10 cellular contexts compared by ENCODE assay signal in genomic region chr3:64214697-64215018, GRCh38. TPM values are rescaled to one million over a fixed set of nuclear protein-coding genes. Genes with fewer than 3 reads are reported as not detected.
DNase-seq lines count a peak whose midpoint lies in the region; ATAC-seq and TF ChIP-seq lines count a peak whose summit lies in the region.
"Had no signal": no experiment of that assay in that cellular context is flagged by ENCODE, and none has a peak within 500 bp of the region (broad histone marks: within the 10 kb centered on the region; RNA-seq: fewer than 3 reads in every experiment).

No MANE protein-coding gene starts in this region.

- no peak overlapping the region for H3K9ac ChIP-seq in neural cell (ENCODE audit: low read length)

- H3K36me3 ChIP-seq in Peyer's patch: no peaks in the 10 kb centered on the region
- H3K36me3 ChIP-seq in esophagus squamous epithelium: no peaks in the 10 kb centered on the region
- H3K36me3 ChIP-seq in neural cell (ENCODE audit: insufficient read depth, low read length): no peaks in the 10 kb centered on the region
- H3K36me3 ChIP-seq in urinary bladder (ENCODE audit: insufficient read depth): no peaks in the 10 kb centered on the region

- H3K4me2 ChIP-seq in neural cell (ENCODE audit: low read length): no peak overlapping the region

- TF ChIP-seq CTCF in Peyer's patch (IDR thresholded peaks at IDR 0.05): no peak
- TF ChIP-seq CTCF in esophagus squamous epithelium (IDR thresholded peaks at IDR 0.05): no peak
- TF ChIP-seq CTCF in neural cell (IDR thresholded peaks at IDR 0.05; ENCODE audit: poor library complexity, severe bottlenecking): no peak

- H2AFZ ChIP-seq in neural cell (ENCODE audit: low read depth, low read length): no peak overlapping the region

- DNase-seq in Peyer's patch (no peak), esophagus squamous epithelium (lab: John Stamatoyannopoulos, UW) (no peak), DMS53 (lab: John Stamatoyannopoulos, UW) (no peak)
- DNase-seq in activated effector memory CD4-positive, alpha-beta T cell treated with Interleukin-2 at 50 U/mL for 16 hours: no peak
- DNase-seq: activated naive CD8-positive, alpha-beta T cell treated with anti-CD3 and anti-CD28 coated beads, Interleukin-2, amount 10 ng/mL, durations not matched to agents 7 days and 5 days; erythroblast; NCI-H2081 treated with DMSO at 0.1 percent for 48 hours had no signal

- H3K9me3 ChIP-seq in Peyer's patch (no peaks in the 10 kb centered on the region), esophagus squamous epithelium (no peaks in the 10 kb centered on the region), neural cell (ENCODE audit: low read length) (no peaks in the 10 kb centered on the region)

- H3K4me1 ChIP-seq in Peyer's patch (peaks cover 0 to 16% (median 0%) of the 10 kb centered on the region in 4 donors), esophagus squamous epithelium (peaks cover 20 to 93% (median 48%) of the 10 kb centered on the region in 3 donors), urinary bladder (ENCODE audit: insufficient read depth) (no peaks in the 10 kb centered on the region)

- WGBS in esophagus squamous epithelium, 2 donors: 51 to 59% methylated on average over 9 of the region's 9 CpGs
- 47% methylated on average over 9 of the region's 9 CpGs for WGBS in urinary bladder

- H3K9me2 ChIP-seq in neural cell (ENCODE audit: insufficient read depth, low read length): no peaks in the 10 kb centered on the region

- no peak overlapping the region for H3K4me3 ChIP-seq in Peyer's patch
- H3K4me3 ChIP-seq in esophagus squamous epithelium: peak overlapping the region in 3 of 4 donors; percentile 5 to 46 (median 25)
- H3K4me3 ChIP-seq in neural cell (ENCODE audit: low read length): no peak overlapping the region
- no peak overlapping the region for H3K4me3 ChIP-seq in urinary bladder (ENCODE audit: low read depth, low read length)

- no peaks in the 10 kb centered on the region for H3K79me2 ChIP-seq in neural cell (replicated peaks; ENCODE audit: insufficient read depth, low read length)

- no peak for ATAC-seq in HG02970 (IDR thresholded peaks at IDR 0.05; ENCODE audit: low FRiP score, unreplicated experiment)

- no peak for TF ChIP-seq RAD21 in neural cell (conservative IDR thresholded peaks at IDR 0.05)

- H3K27ac ChIP-seq in Peyer's patch (peak overlapping the region in 3 of 4 donors; percentile 7 to 73 (median 14)), esophagus squamous epithelium (peak overlapping the region; percentile 66 to 83 (median 80)), neural cell (ENCODE audit: low read length) (peak overlapping the region; percentile 81), urinary bladder (ENCODE audit: low read depth) (peak overlapping the region; percentile 80)

- no peak for TF ChIP-seq EP300 in neural cell (conservative IDR thresholded peaks at IDR 0.05; ENCODE audit: poor library complexity, severe bottlenecking)

- H3K27me3 ChIP-seq in Peyer's patch (no peaks in the 10 kb centered on the region), esophagus squamous epithelium (no peaks in the 10 kb centered on the region), neural cell (ENCODE audit: insufficient read depth, low read depth, low read length) (no peaks in the 10 kb centered on the region)

- intact Hi-C loops in esophagus squamous epithelium (cut with DNase I): no loop called here

- no peaks in the 10 kb centered on the region for H4K20me1 ChIP-seq in neural cell (ENCODE audit: insufficient read depth)

- TF ChIP-seq POLR2A in Peyer's patch (IDR thresholded peaks at IDR 0.05) (no peak), esophagus squamous epithelium (IDR thresholded peaks at IDR 0.05) (no peak)

- H3F3A ChIP-seq in neural cell (ENCODE audit: insufficient read depth, low read length, poor library complexity, severe bottlenecking): peaks cover 9% of the 10 kb centered on the region

TF ChIP-seq in neural cell, 6 proteins besides CTCF, POLR2A, EP300 and RAD21:
- no peak for TF ChIP-seq POLR2AphosphoS5 (IDR thresholded peaks at IDR 0.05)
- TF ChIP-seq REST (IDR thresholded peaks at IDR 0.05; ENCODE audit: borderline replicate concordance): no peak
- no peak for TF ChIP-seq EZH2 (IDR thresholded peaks at IDR 0.05; ENCODE audit: borderline replicate concordance, insufficient read depth, low read length, poor library complexity, severe bottlenecking)
- no peak for TF ChIP-seq SMC3 (conservative IDR thresholded peaks at IDR 0.05; ENCODE audit: poor library complexity)
- no peak for TF ChIP-seq TAF1 (IDR thresholded peaks at IDR 0.05; ENCODE audit: low read depth)
- no peak for TF ChIP-seq MXI1 (conservative IDR thresholded peaks at IDR 0.05; ENCODE audit: poor library complexity, severe bottlenecking)

RNA-seq across cellular contexts. Expression of gene PRICKLE2, which starts 10.6 kb away (rescaled TPM):
- total RNA-seq in Peyer's patch: 10 to 100 TPM in 2 of 4 donors, 1 to 10 TPM in 2; 3.5 to 22.3 (median 11.8) TPM
- 10 to 100 TPM in 2 of 4 donors, 1 to 10 TPM in 2; 3.4 to 29.2 (median 12.6) TPM for total RNA-seq in esophagus squamous epithelium
- 8.7 TPM in 2 replicates for polyA plus RNA-seq in neural cell
- polyA minus RNA-seq in neural cell: 42.1 and 51.7 TPM in 2 replicates
- 89.7 TPM for total RNA-seq in urinary bladder
- polyA plus RNA-seq in urinary bladder: 22.4 TPM
- total RNA-seq: activated naive CD8-positive, alpha-beta T cell treated with anti-CD3 and anti-CD28 coated beads, Interleukin-2, amount 10 ng/mL, durations not matched to agents 7 days and 5 days had no signal

Comparison
In these comparisons a context has a peak if more than half of its experiments do, and no peak if none do; other contexts are left out.
1. H3K27ac ChIP-seq: peak in every context shown above with its lines; median percentile 81 in neural cell; 80 in esophagus squamous epithelium; 80 in urinary bladder; 14 in Peyer's patch.
2. H3K4me3 ChIP-seq: peak in esophagus squamous epithelium (3 of 4); none in Peyer's patch (0 of 4), neural cell (single experiment) and urinary bladder (single experiment).